ENCODE assay signal across 11 cellular contexts in genomic region chr1:226891846-226892533, GRCh38. TPM values are rescaled to one million over a fixed set of nuclear protein-coding genes. Genes with fewer than 3 reads are reported as not detected.
DNase-seq lines count a peak whose midpoint lies in the region; ATAC-seq and TF ChIP-seq lines count a peak whose summit lies in the region.
"Had no signal": no experiment of that assay in that cellular context is flagged by ENCODE, and none has a peak within 500 bp of the region (broad histone marks: within the 10 kb centered on the region; RNA-seq: fewer than 3 reads in every experiment).

No MANE protein-coding gene starts in this region.

- intact Hi-C loops in activated CD4-positive, alpha-beta memory T cell treated with anti-CD3 and anti-CD28 coated beads for 36 hours (cut with micrococcal nuclease): no loop called here

- POLR2A ChIA-PET in activated CD4-positive, alpha-beta memory T cell treated with anti-CD3 and anti-CD28 coated beads for 36 hours (lab: Charles Lee): no interaction called here

- no peak for TF ChIP-seq CTCF in fibroblast of villous mesenchyme (IDR thresholded peaks at IDR 0.05; ENCODE audit: insufficient read depth, low read depth, low read length)
- TF ChIP-seq CTCF in omental fat pad (IDR thresholded peaks at IDR 0.05): no peak

- no peaks in the 10 kb centered on the region for H3K4me1 Mint-ChIP-seq in activated CD4-positive, alpha-beta memory T cell treated with anti-CD3 and anti-CD28 coated beads for 36 hours (ENCODE audit: low read depth)

- DNase-seq in EH (ENCODE audit: low read depth) (peak; percentile 61), NCI-H226 (peak; percentile 64), fibroblast of villous mesenchyme (ENCODE audit: low read depth) (peak; percentile 8), omental fat pad (ENCODE audit: low spot score) (no peak), DMS 273 (lab: John Stamatoyannopoulos, UW; ENCODE audit: unreplicated experiment) (no peak), H4 (ENCODE audit: low spot score) (no peak)
- no peak for DNase-seq in activated CD4-positive, alpha-beta memory T cell treated with anti-CD3 and anti-CD28 coated beads for 36 hours
- DNase-seq: CD8-positive, alpha-beta T cell; NCI-H2171 had no signal

- no peaks in the 10 kb centered on the region for H3K36me3 Mint-ChIP-seq in activated CD4-positive, alpha-beta memory T cell treated with anti-CD3 and anti-CD28 coated beads for 36 hours

- CTCF ChIA-PET in activated CD4-positive, alpha-beta memory T cell treated with anti-CD3 and anti-CD28 coated beads for 36 hours (lab: Charles Lee): no interaction called here

- H3K27ac Mint-ChIP-seq in activated CD4-positive, alpha-beta memory T cell treated with anti-CD3 and anti-CD28 coated beads for 36 hours: no peak overlapping the region
- H3K27ac Mint-ChIP-seq: CD8-positive, alpha-beta T cell had no signal

- ATAC-seq in omental fat pad (ENCODE audit: low FRiP score): peak; percentile 65
- ATAC-seq in GM18870 (IDR thresholded peaks at IDR 0.05; ENCODE audit: unreplicated experiment): no peak
- ATAC-seq: CD8-positive, alpha-beta T cell; natural killer cell treated with Interleukin-12 subunit alpha and Interleukin-12 subunit beta and Interleukin-15 and Interleukin-18, amount 100 ng/mL, for 72 hours had no signal

- H3K27me3 Mint-ChIP-seq in activated CD4-positive, alpha-beta memory T cell treated with anti-CD3 and anti-CD28 coated beads for 36 hours: no peaks in the 10 kb centered on the region
- H3K27me3 Mint-ChIP-seq: natural killer cell treated with Interleukin-12 subunit alpha and Interleukin-12 subunit beta and Interleukin-15 and Interleukin-18, amount 100 ng/mL, for 72 hours had no signal

- no peak overlapping the region for H3K4me3 ChIP-seq in fibroblast of villous mesenchyme (ENCODE audit: low read depth, low read length)

- no peaks in the 10 kb centered on the region for H3K9me3 Mint-ChIP-seq in activated CD4-positive, alpha-beta memory T cell treated with anti-CD3 and anti-CD28 coated beads for 36 hours
- H3K9me3 Mint-ChIP-seq: CD8-positive, alpha-beta T cell; natural killer cell treated with Interleukin-12 subunit alpha and Interleukin-12 subunit beta and Interleukin-15 and Interleukin-18, amount 100 ng/mL, for 72 hours had no signal

- H3K4me3 Mint-ChIP-seq in activated CD4-positive, alpha-beta memory T cell treated with anti-CD3 and anti-CD28 coated beads for 36 hours: no peak overlapping the region
- H3K4me3 Mint-ChIP-seq: CD8-positive, alpha-beta T cell; natural killer cell treated with Interleukin-12 subunit alpha and Interleukin-12 subunit beta and Interleukin-15 and Interleukin-18, amount 100 ng/mL, for 72 hours had no signal

RNA-seq across cellular contexts. Expression of gene PSEN2, which starts 21.6 kb away (rescaled TPM):
- total RNA-seq in fibroblast of villous mesenchyme (16.0 and 20.6 TPM in 2 replicates), omental fat pad (10 to 100 TPM; 25.5 to 34.3 (median 30.2) TPM)
- total RNA-seq in activated CD4-positive, alpha-beta memory T cell treated with anti-CD3 and anti-CD28 coated beads for 36 hours: 1 to 10 TPM; 4.5 to 5.3 TPM
- 9.5 and 24.2 TPM in 2 replicates for total RNA-seq in H4 (2014; rRNA removed; shearing (Covaris generic))

RNA-seq across cellular contexts. Expression of gene COQ8A, which starts 48.1 kb away (rescaled TPM):
- total RNA-seq in fibroblast of villous mesenchyme: 2.3 and 3.0 TPM in 2 replicates
- 100 to 1,000 TPM; 118 to 175 (median 140) TPM for total RNA-seq in omental fat pad
- total RNA-seq in activated CD4-positive, alpha-beta memory T cell treated with anti-CD3 and anti-CD28 coated beads for 36 hours: 10 to 100 TPM; 19.8 to 22.2 TPM
- total RNA-seq in H4 (2014; rRNA removed; shearing (Covaris generic)): 7.2 and 8.3 TPM in 2 replicates

Comparison
In these comparisons a context has a peak if more than half of its experiments do, and no peak if none do; other contexts are left out.
1. DNase-seq: peak in EH (single experiment), NCI-H226 (single experiment) and fibroblast of villous mesenchyme (single experiment); none in omental fat pad (single experiment), DMS 273 (single experiment), activated CD4-positive, alpha-beta memory T cell treated with anti-CD3 and anti-CD28 coated beads for 36 hours (single experiment) and H4 (single experiment).
2. RNA of gene COQ8A, which starts 48.1 kb away (total RNA-seq): 118 to 175 TPM in omental fat pad; 19.8 to 22.2 TPM in activated CD4-positive, alpha-beta memory T cell treated with anti-CD3 and anti-CD28 coated beads for 36 hours, 7.2 to 8.3 TPM in H4 and 2.3 to 3.0 TPM in fibroblast of villous mesenchyme; every median in the first group is over 4 times any median in the second.